In the genomic region with DNA sequence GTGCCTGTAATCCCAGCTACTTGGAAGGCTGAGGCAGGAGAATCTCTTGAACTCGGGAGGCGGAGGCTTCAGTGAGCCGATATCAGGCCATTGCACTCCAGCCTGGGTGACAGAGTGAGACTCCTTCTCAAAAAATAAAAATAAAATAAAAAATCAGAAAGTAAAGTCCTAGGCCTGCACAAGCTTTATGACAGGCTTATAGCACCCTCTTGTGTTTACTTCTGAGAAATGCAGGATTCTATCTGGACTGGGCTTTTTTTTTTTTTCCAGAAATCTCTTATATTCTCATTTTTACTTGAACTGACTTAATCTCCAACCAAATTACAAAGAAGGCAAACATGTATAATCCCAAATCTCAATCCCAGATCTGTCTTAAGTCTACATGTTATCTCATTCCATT, we compare ENCODE assay signal across 10 cellular contexts. TPM values are rescaled to one million over a fixed set of nuclear protein-coding genes. Genes with fewer than 3 reads are reported as not detected.
DNase-seq lines count a peak whose midpoint lies in the region; TF ChIP-seq lines count a peak whose summit lies in the region.
"Had no signal": no experiment of that assay in that cellular context is flagged by ENCODE, and none has a peak within 500 bp of the region (broad histone marks: within the 10 kb centered on the region; RNA-seq: fewer than 3 reads in every experiment).

No MANE protein-coding gene starts in this region.

- no peaks in the 10 kb centered on the region for H4K20me1 ChIP-seq in OCI-LY7 (ENCODE audit: insufficient read depth, low read length)

- intact Hi-C loops in OCI-LY7 (cut with micrococcal nuclease; ENCODE audit: unreplicated experiment), result loop anchor here (1.0 to 5.0 kb wide), 2 partner anchors 326 to 647 kb away; no protein-coding TSS in a partner anchor
- intact Hi-C loops in prostate gland (cut with DNase I), result no loop called here

- H3K36me3 ChIP-seq in OCI-LY7 (ENCODE audit: insufficient read depth, low read length) (no peaks in the 10 kb centered on the region), H7 (replicated peaks; ENCODE audit: control insufficient read depth, insufficient read depth, low read length) (no peaks in the 10 kb centered on the region), prostate gland (no peaks in the 10 kb centered on the region)
- H3K36me3 ChIP-seq: thyroid gland had no signal

- H3K9me3 ChIP-seq in OCI-LY7 (ENCODE audit: low read length) (no peaks in the 10 kb centered on the region), prostate gland (no peaks in the 10 kb centered on the region)
- H3K9me3 ChIP-seq: thyroid gland had no signal

- peak; percentile 72 for TF ChIP-seq CTCF in 22Rv1 (IDR thresholded peaks at IDR 0.05)
- peak; percentile 45 for TF ChIP-seq CTCF in GM12872 (IDR thresholded peaks at IDR 0.05; ENCODE audit: insufficient read depth, low read depth, low read length)
- TF ChIP-seq CTCF in OCI-LY7 (conservative IDR thresholded peaks at IDR 0.05; ENCODE audit: low read length), result peak; percentile 82
- peak; percentile 16 for TF ChIP-seq CTCF in fibroblast of the aortic adventitia (IDR thresholded peaks at IDR 0.05; ENCODE audit: insufficient read depth, low read length)
- no peak for TF ChIP-seq CTCF in prostate gland (IDR thresholded peaks at IDR 0.05)

- TF ChIP-seq POLR2A in prostate gland (IDR thresholded peaks at IDR 0.05), result no peak

- H2AFZ ChIP-seq in OCI-LY7 (ENCODE audit: low read length), result no peak overlapping the region; the same call in 1 of the 2 replicates

- no TSS peak for BruUV-seq in OCI-LY7 (replicated peaks; lab: Mats Ljungman, UMichigan)

- H3K4me3 ChIP-seq in OCI-LY7 (ENCODE audit: low read depth, low read length, poor library complexity, severe bottlenecking) (no peak overlapping the region), fibroblast of the aortic adventitia (ENCODE audit: low read depth, low read length) (no peak overlapping the region), H7 (ENCODE audit: insufficient read depth, low read depth, low read length) (no peak overlapping the region), prostate gland (no peak overlapping the region)
- H3K4me3 ChIP-seq: thyroid gland had no signal

- peaks cover 17% of the 10 kb centered on the region for H3K4me1 ChIP-seq in OCI-LY7 (ENCODE audit: insufficient read depth, low read length, poor library complexity, severe bottlenecking)
- no peaks in the 10 kb centered on the region for H3K4me1 ChIP-seq in prostate gland (replicated peaks)
- H3K4me1 ChIP-seq: thyroid gland had no signal

- DNase-seq in OCI-LY7 (ENCODE audit: low spot score) (peak; percentile 65), fibroblast of the aortic adventitia (ENCODE audit: low read depth) (peak; percentile 9), H7 (no peak), prostate gland (ENCODE audit: low spot score) (no peak), D341Med (ENCODE audit: low spot score) (no peak)
- no peak for DNase-seq in central memory CD4-positive, alpha-beta T cell
- DNase-seq: activated T-cell treated with anti-CD3 and anti-CD28 coated beads, Interleukin-2, amount 50 U/mL, for 72 hours; thyroid gland had no signal

- CTCF ChIA-PET in OCI-LY7 (lab: Charles Lee; ENCODE audit: unreplicated experiment), result no interaction called here

- no peaks in the 10 kb centered on the region for H3K9me2 ChIP-seq in OCI-LY7 (ENCODE audit: insufficient read depth, low read length)

- no peak overlapping the region for H3K4me2 ChIP-seq in OCI-LY7 (ENCODE audit: low read length)

- H3K27me3 ChIP-seq in H7 (ENCODE audit: control insufficient read depth, insufficient read depth, low read length) (peaks cover 9% of the 10 kb centered on the region), prostate gland (replicated peaks; ENCODE audit: insufficient read depth) (peaks cover under 1% of the 10 kb centered on the region)
- H3K27me3 ChIP-seq: thyroid gland had no signal

- H3K27ac ChIP-seq in 22Rv1, result no peak overlapping the region
- H3K27ac ChIP-seq in OCI-LY7 (ENCODE audit: low read depth, low read length, poor library complexity, severe bottlenecking), result no peak overlapping the region
- no peak overlapping the region for H3K27ac ChIP-seq in prostate gland
- H3K27ac ChIP-seq: thyroid gland had no signal

- 53% methylated on average over 3 of the region's 3 CpGs for WGBS in prostate gland

- no peaks in the 10 kb centered on the region for H3K79me2 ChIP-seq in OCI-LY7 (ENCODE audit: insufficient read depth, low read depth, low read length)

- POLR2A ChIA-PET in OCI-LY7 (lab: Charles Lee), result interaction anchor here (0.6 to 0.9 kb wide), 4 partner anchors 12 to 1674 kb away, joined by 3 to 5 read pairs (median 4); no protein-coding TSS in a partner anchor

RNA-seq across cellular contexts. Expression of a gene that starts 26.1 kb away (rescaled TPM):
- not detected in 2 replicates for total RNA-seq in OCI-LY7 (2014; rRNA removed; shearing (Covaris generic))
- total RNA-seq in OCI-LY7 (2022), result not detected in 2 replicates
- not detected in 2 replicates for total RNA-seq in fibroblast of the aortic adventitia (ENCODE audit: low replicate concordance)
- not detected in 2 replicates for total RNA-seq in H7 (2014; rRNA removed; shearing (Covaris generic))
- total RNA-seq in prostate gland, result 10 to 100 TPM in 1 of 2 donors, not detected in 1; 52.0 TPM
- total RNA-seq: activated T-cell treated with anti-CD3 and anti-CD28 coated beads, Interleukin-2, amount 50 U/mL, for 72 hours; thyroid gland had no signal

Comparison
In these comparisons a context has a peak if more than half of its experiments do, and no peak if none do; other contexts are left out.
1. CTCF ChIP-seq: peak in 22Rv1 (single experiment), GM12872 (single experiment), OCI-LY7 (single experiment) and fibroblast of the aortic adventitia (single experiment); none in prostate gland (0 of 4).
2. DNase-seq: peak in OCI-LY7 (single experiment) and fibroblast of the aortic adventitia (single experiment); none in H7 (single experiment), central memory CD4-positive, alpha-beta T cell (single experiment), prostate gland (single experiment) and D341Med (single experiment).